ENCODE assay signal across 25 cellular contexts in the genomic region with DNA sequence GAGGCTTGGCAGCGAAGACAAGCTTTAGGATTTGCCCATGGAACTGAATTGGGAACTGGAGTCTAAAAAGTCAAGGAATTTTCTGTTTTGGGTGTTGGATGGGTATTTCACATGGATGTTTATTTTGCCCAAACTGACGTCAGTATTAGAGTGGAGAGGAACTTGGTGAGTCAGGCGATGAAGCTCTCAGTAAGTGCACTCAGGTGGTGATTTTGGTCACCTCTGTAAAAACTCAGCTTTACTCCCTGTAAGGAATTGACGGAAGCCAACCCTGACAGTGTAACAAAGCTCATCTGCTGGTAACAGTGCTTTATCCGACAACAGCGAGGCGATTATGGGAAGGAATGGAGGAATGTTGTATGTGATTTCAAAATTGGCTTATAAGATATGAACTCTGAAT.
DNase-seq lines count a peak whose midpoint lies in the region; ATAC-seq, FAIRE-seq and TF ChIP-seq lines count a peak whose summit lies in the region.
"Had no signal": no experiment of that assay in that cellular context is flagged by ENCODE, and none has a peak within 500 bp of the region (broad histone marks: within the 10 kb centered on the region; RNA-seq: fewer than 3 reads in every experiment).

No MANE protein-coding gene starts in this region.

- SMC1A ChIA-PET in GM12878 (lab: Charles Lee; ENCODE audit: uncharacterized antibody, unreplicated experiment), result no interaction called here

- no peak for ATAC-seq in GM12878
- no peak for ATAC-seq in HG03342 (IDR thresholded peaks at IDR 0.05; ENCODE audit: unreplicated experiment)
- ATAC-seq: HepG2, K562 had no signal

- no peaks in the 10 kb centered on the region for H3K36me3 ChIP-seq in GM12878 (ENCODE audit: control insufficient read depth in 2 of 2, insufficient read depth in 2 of 2, low read length in 1 of 2)

- intact Hi-C loops in GM12878 (cut with micrococcal nuclease; ENCODE audit: unreplicated experiment), result no loop called here

- no peaks in the 10 kb centered on the region for H3K79me2 ChIP-seq in GM12878 (ENCODE audit: control insufficient read depth, insufficient read depth, low read length)

- TF ChIP-seq POLR2A in GM12878 (IDR thresholded peaks at IDR 0.05; ENCODE audit: low read depth, low read length), result no peak

- no peak overlapping the region for H3K4me3 ChIP-seq in GM12878
- H3K4me3 ChIP-seq: K562 had no signal

- POLR2A ChIA-PET in GM12878 (lab: Charles Lee) (no interaction called here), RWPE1 (lab: Yijun Ruan, JAX; ENCODE audit: low non-redundant PET) (no interaction called here)

- no peak overlapping the region for H3K4me2 ChIP-seq in GM12878 (ENCODE audit: control insufficient read depth, insufficient read depth)

- H3K9ac ChIP-seq in GM12878 (ENCODE audit: control insufficient read depth, insufficient read depth, low read length), result no peak overlapping the region

- no peaks in the 10 kb centered on the region for H3K9me3 ChIP-seq in GM12878 (replicated peaks; ENCODE audit: control insufficient read depth, insufficient read depth, low read length)

- H3K27ac ChIP-seq in GM12878 (ENCODE audit: control insufficient read depth, insufficient read depth) (no peak overlapping the region), RWPE1 (no peak overlapping the region)
- H3K27ac ChIP-seq: 22Rv1 had no signal

- no peak overlapping the region for H3K4me3 Mint-ChIP-seq in chondrocyte (ENCODE audit: unreplicated experiment)
- H3K4me3 Mint-ChIP-seq: B cell; CD14-positive monocyte; CD8-positive, alpha-beta memory T cell had no signal

- no peak overlapping the region for H2AFZ ChIP-seq in GM12878 (ENCODE audit: control insufficient read depth, low read depth, low read length)

- no peak for TF ChIP-seq RAD21 in GM12878 (IDR thresholded peaks at IDR 0.05; ENCODE audit: insufficient read depth, low read depth, low read length)

- FAIRE-seq in GM12878 (lab: Jason Lieb, UNC), result peak; percentile 41
- FAIRE-seq: GM12891, H54, HepG2, K562 had no signal

- no peaks in the 10 kb centered on the region for H3K36me3 Mint-ChIP-seq in chondrocyte (ENCODE audit: low read depth)
- H3K36me3 Mint-ChIP-seq: CD14-positive monocyte; CD8-positive, alpha-beta memory T cell had no signal

- no peaks in the 10 kb centered on the region for H3K4me1 ChIP-seq in GM12878 (ENCODE audit: control insufficient read depth, insufficient read depth, low read length)

- no peak for TF ChIP-seq EP300 in GM12878 (IDR thresholded peaks at IDR 0.05; ENCODE audit: borderline replicate concordance in 1 of 2, control insufficient read depth in 1 of 2, low read depth in 2 of 2, low read length in 2 of 2)

- no peaks in the 10 kb centered on the region for H4K20me1 ChIP-seq in GM12878 (ENCODE audit: control insufficient read depth, insufficient read depth)

- TF ChIP-seq CTCF in GM12878 (IDR thresholded peaks at IDR 0.05 in 2 of 3, conservative IDR thresholded peaks at IDR 0.05 in 1 of 3; ENCODE audit: control insufficient read depth in 2 of 3, extremely low read depth in 1 of 3, insufficient read depth in 1 of 3, low read depth in 3 of 3, low read length in 3 of 3), result no peak
- TF ChIP-seq CTCF in chondrocyte (IDR thresholded peaks at IDR 0.05), result no peak
- no peak for TF ChIP-seq CTCF in RWPE1 (conservative IDR thresholded peaks at IDR 0.05; ENCODE audit: low read depth)

- H3K27me3 Mint-ChIP-seq in chondrocyte (ENCODE audit: low read depth), result no peaks in the 10 kb centered on the region
- H3K27me3 Mint-ChIP-seq: B cell; CD8-positive, alpha-beta memory T cell had no signal

- CTCF ChIA-PET in GM12878 (lab: Yijun Ruan, JAX) (no interaction called here), RWPE1 (lab: Yijun Ruan, JAX) (interaction anchor here (0.7 kb wide), 2 partner anchors 73 to 132 kb away, joined by 3 to 6 read pairs; no protein-coding TSS in a partner anchor)

- peak; percentile 41 for DNase-seq in DMS53 (lab: John Stamatoyannopoulos, UW)
- no peak for DNase-seq in DMS53 treated with DMSO at 0.1 percent for 48 hours (lab: John Stamatoyannopoulos, UW; ENCODE audit: unreplicated experiment)
- DNase-seq in GM12878 (ENCODE audit: low read depth, low spot score), result no peak
- peak; percentile 47 for DNase-seq in kidney tubule cell (ENCODE audit: low spot score)
- no peak for DNase-seq in chondrocyte (ENCODE audit: low spot score)
- DNase-seq in RWPE1 (ENCODE audit: low spot score), result no peak
- DNase-seq: CD8-positive, alpha-beta memory T cell; DMS 273 treated with DMSO at 0.1 percent for 48 hours; DND-41; GDM1; MM.1S; NCI-H2029; NCI-H446; NCI-H524 treated with DMSO at 0.1 percent for 48 hours; NCI-H774; RPMI8226; SHP77 had no signal

- RAD21 ChIA-PET in GM12878 (lab: Charles Lee; ENCODE audit: unreplicated experiment), result no interaction called here

- no peaks in the 10 kb centered on the region for H3K9me3 Mint-ChIP-seq in chondrocyte (ENCODE audit: low read depth)
- H3K9me3 Mint-ChIP-seq: CD8-positive, alpha-beta memory T cell had no signal

- WGBS in GM12878 (ENCODE audit: insufficient coverage, insufficient replicate concordance, low lambda C conversion rate, missing lambda C conversion rate), result 70% methylated on average over 7 of the region's 7 CpGs

- H3K27me3 ChIP-seq in GM12878 (replicated peaks in 1 of 2; ENCODE audit: control insufficient read depth in 2 of 2, insufficient read depth in 2 of 2, low read length in 1 of 2), result no peaks in the 10 kb centered on the region

- no peak overlapping the region for H3K27ac Mint-ChIP-seq in chondrocyte (ENCODE audit: unreplicated experiment)
- H3K27ac Mint-ChIP-seq: B cell; CD14-positive monocyte; CD8-positive, alpha-beta memory T cell had no signal

- BruUV-seq in GM12878 (replicated peaks; lab: Mats Ljungman, UMichigan), result no TSS peak

- H3K4me1 Mint-ChIP-seq in chondrocyte (ENCODE audit: low read depth), result peaks cover 3% of the 10 kb centered on the region
- H3K4me1 Mint-ChIP-seq: B cell; CD14-positive monocyte; CD8-positive, alpha-beta memory T cell had no signal

- in situ Hi-C loops in GM12878 (cut with MboI), result no loop called here

TF ChIP-seq in GM12878, 131 proteins besides CTCF, POLR2A, EP300 and RAD21 (continues in another document):
- TF ChIP-seq PML (IDR thresholded peaks at IDR 0.05; ENCODE audit: low read length) (no peak), ELK1 (IDR thresholded peaks at IDR 0.05; ENCODE audit: low read depth, low read length) (no peak), SREBF1 (IDR thresholded peaks at IDR 0.05; ENCODE audit: low read length) (no peak), STAT3 (IDR thresholded peaks at IDR 0.05; ENCODE audit: low read depth, low read length) (no peak), ZZZ3 (IDR thresholded peaks at IDR 0.05; ENCODE audit: control insufficient read depth, insufficient read length, low read depth) (no peak), CEBPZ (IDR thresholded peaks at IDR 0.05; ENCODE audit: low read depth, low read length) (no peak), CHD1 (IDR thresholded peaks at IDR 0.05; ENCODE audit: low read depth, low read length) (no peak)

Comparison
In these comparisons a context has a peak if more than half of its experiments do, and no peak if none do; other contexts are left out.
1. DNase-seq: peak in DMS53 (single experiment) and kidney tubule cell (single experiment); none in DMS53 treated with DMSO at 0.1 percent for 48 hours (single experiment), GM12878 (single experiment), chondrocyte (single experiment) and RWPE1 (single experiment).